Comparison of ENCODE assay signal across 15 cellular contexts in the genomic region with DNA sequence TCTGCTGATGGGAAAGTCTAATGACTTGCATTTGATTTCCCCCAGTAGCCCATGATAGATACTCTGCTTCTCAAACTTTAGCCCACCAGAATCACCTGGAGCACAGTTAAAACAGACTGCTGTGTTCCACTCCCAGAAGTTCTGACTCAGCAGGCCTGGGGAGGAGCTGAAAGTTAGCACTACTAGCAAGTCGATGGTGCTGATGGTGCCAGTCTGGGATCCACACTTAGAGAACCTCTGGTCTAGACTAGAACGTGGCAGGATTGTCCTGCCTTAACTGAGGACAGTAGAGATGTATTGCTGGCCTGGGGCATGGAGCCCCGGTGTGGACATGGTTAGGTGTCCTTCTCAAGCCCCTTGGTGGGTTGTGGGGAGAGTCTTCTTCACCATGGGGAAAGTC. TPM values are rescaled to one million over a fixed set of nuclear protein-coding genes. Genes with fewer than 3 reads are reported as not detected.
DNase-seq lines count a peak whose midpoint lies in the region; ATAC-seq and TF ChIP-seq lines count a peak whose summit lies in the region.
"Had no signal": no experiment of that assay in that cellular context is flagged by ENCODE, and none has a peak within 500 bp of the region (broad histone marks: within the 10 kb centered on the region; RNA-seq: fewer than 3 reads in every experiment).

No MANE protein-coding gene starts in this region.

- no peaks in the 10 kb centered on the region for H3K27me3 Mint-ChIP-seq in HFFc6 (ENCODE audit: insufficient read depth)
- H3K27me3 Mint-ChIP-seq in progenitor cell of endocrine pancreas, result peaks cover 66% of the 10 kb centered on the region
- H3K27me3 Mint-ChIP-seq in CD8-positive, alpha-beta memory T cell, result peaks cover 13 to 41% of the 10 kb centered on the region in 2 donors

- H3K4me3 Mint-ChIP-seq in HFFc6 (no peak overlapping the region), progenitor cell of endocrine pancreas (ENCODE audit: low read depth) (no peak overlapping the region)
- no peak overlapping the region for H3K4me3 Mint-ChIP-seq in CD8-positive, alpha-beta memory T cell
- H3K4me3 Mint-ChIP-seq: H9 had no signal

- intact Hi-C loops in cardiac septum (cut with DNase I), result no loop called here
- intact Hi-C loops in heart right ventricle (cut with DNase I), result loop anchor here in 1 of 10 donors (10.0 kb wide), 1 partner anchor 159 kb away; no protein-coding TSS in a partner anchor

- no peaks in the 10 kb centered on the region for H3K36me3 ChIP-seq in heart right ventricle
- no peaks in the 10 kb centered on the region for H3K36me3 ChIP-seq in CD8-positive, alpha-beta memory T cell (ENCODE audit: insufficient read depth, low read length)

- peaks cover 0 to 77% (median 33%) of the 10 kb centered on the region in 7 donors for H3K27me3 ChIP-seq in heart right ventricle
- no peaks in the 10 kb centered on the region for H3K27me3 ChIP-seq in CD8-positive, alpha-beta memory T cell (ENCODE audit: insufficient read depth, low read length, poor library complexity, severe bottlenecking)

- POLR2A ChIA-PET in CD8-positive, alpha-beta memory T cell (lab: Charles Lee), result no interaction called here

- H3K4me3 ChIP-seq in heart right ventricle, result no peak overlapping the region
- no peak overlapping the region for H3K4me3 ChIP-seq in CD8-positive, alpha-beta memory T cell (ENCODE audit: low read length)

- 76 to 78% methylated on average over 3 of the region's 3 CpGs for WGBS in heart right ventricle, 2 donors

- TF ChIP-seq CTCF in heart right ventricle (IDR thresholded peaks at IDR 0.05) (no peak), HFFc6 (IDR thresholded peaks at IDR 0.05) (no peak), progenitor cell of endocrine pancreas (IDR thresholded peaks at IDR 0.05; ENCODE audit: unreplicated experiment) (no peak)

- peak; percentile 47 for DNase-seq in cardiac septum (ENCODE audit: low spot score)
- DNase-seq in heart right ventricle, result no peak
- no peak for DNase-seq in HFFc6
- DNase-seq in RPMI8226, result peak; percentile 17
- DNase-seq in progenitor cell of endocrine pancreas (ENCODE audit: low spot score, unreplicated experiment), result no peak
- DNase-seq in CD8-positive, alpha-beta memory T cell, result no peak
- DNase-seq in DMS 273 treated with DMSO at 0.1 percent for 48 hours (lab: John Stamatoyannopoulos, UW), result no peak
- DNase-seq in stimulated activated naive CD4-positive, alpha-beta T cell (lab: John Stamatoyannopoulos, UW), result no peak
- DNase-seq: H9; NCI-H1436 treated with DMSO at 0.1 percent for 48 hours; NCI-H2227 treated with DMSO at 0.1 percent for 48 hours; NCI-H526; NK-92 treated with Interleukin-12 subunit alpha and Interleukin-12 subunit beta, amount 100 ng/mL, for 24 hours; SK-N-SH had no signal

- peaks cover 0 to 10% (median 0%) of the 10 kb centered on the region in 9 donors for H3K4me1 ChIP-seq in heart right ventricle
- H3K4me1 ChIP-seq in CD8-positive, alpha-beta memory T cell (ENCODE audit: insufficient read depth, low read length), result peaks cover 24% of the 10 kb centered on the region

- no peak for ATAC-seq in heart right ventricle
- ATAC-seq: Right ventricle myocardium inferior had no signal

- no peak overlapping the region for H3K27ac ChIP-seq in heart right ventricle
- no peak overlapping the region for H3K27ac ChIP-seq in CD8-positive, alpha-beta memory T cell (ENCODE audit: low read depth, low read length)

- CTCF ChIA-PET in CD8-positive, alpha-beta memory T cell (lab: Charles Lee), result no interaction called here

- H3K27ac Mint-ChIP-seq in HFFc6, result 0 out of 2 replicates have a peak overlapping the region, but pooled peaks have one; percentile 12
- peak overlapping the region; percentile 15 for H3K27ac Mint-ChIP-seq in progenitor cell of endocrine pancreas
- H3K27ac Mint-ChIP-seq in CD8-positive, alpha-beta memory T cell, result no peak overlapping the region

- no peaks in the 10 kb centered on the region for H3K9me3 ChIP-seq in heart right ventricle
- H3K9me3 ChIP-seq in CD8-positive, alpha-beta memory T cell (ENCODE audit: low read length), result no peaks in the 10 kb centered on the region
- H3K9me3 ChIP-seq: SK-N-SH had no signal

- H3K36me3 Mint-ChIP-seq in HFFc6 (ENCODE audit: low read depth), result peaks cover 5% of the 10 kb centered on the region
- H3K36me3 Mint-ChIP-seq in progenitor cell of endocrine pancreas (ENCODE audit: insufficient read depth), result no peaks in the 10 kb centered on the region
- no peaks in the 10 kb centered on the region for H3K36me3 Mint-ChIP-seq in CD8-positive, alpha-beta memory T cell

- H3K9me3 Mint-ChIP-seq in HFFc6 (no peaks in the 10 kb centered on the region), progenitor cell of endocrine pancreas (ENCODE audit: low read depth) (no peaks in the 10 kb centered on the region)
- no peaks in the 10 kb centered on the region for H3K9me3 Mint-ChIP-seq in CD8-positive, alpha-beta memory T cell
- H3K9me3 Mint-ChIP-seq: H9 had no signal

- H3K4me1 Mint-ChIP-seq in HFFc6 (ENCODE audit: low read depth) (peaks cover 84% of the 10 kb centered on the region), progenitor cell of endocrine pancreas (ENCODE audit: low read depth) (no peaks in the 10 kb centered on the region)
- H3K4me1 Mint-ChIP-seq in CD8-positive, alpha-beta memory T cell, result peaks cover 36 to 55% (median 40%) of the 10 kb centered on the region in 3 donors

RNA-seq across cellular contexts. Expression of a gene that starts 8.7 kb away (rescaled TPM):
- total RNA-seq in cardiac septum (1.4 TPM), heart right ventricle (1 to 10 TPM in 4 of 10 donors, under 1 TPM in 6; 0.25 to 1.6 (median 0.79) TPM), progenitor cell of endocrine pancreas (2.5 and 2.8 TPM in 2 replicates)
- 1 to 10 TPM; 1.5 to 2.0 TPM for polyA plus RNA-seq in heart right ventricle
- 10 to 100 TPM; 46.1 to 68.2 (median 60.2) TPM for total RNA-seq in HFFc6 (2021; fragmentation: NEBNext Ultra II Directional; extraction: Animal tissue kit (Norgen Biotek cat#: 25700))
- under 1 TPM; 0.35 to 0.39 TPM for total RNA-seq in CD8-positive, alpha-beta memory T cell
- 1.2 TPM for polyA plus RNA-seq in CD8-positive, alpha-beta memory T cell

Comparison
In these comparisons a context has a peak if more than half of its experiments do, and no peak if none do; other contexts are left out.
1. DNase-seq: peak in cardiac septum (single experiment) and RPMI8226 (single experiment); none in heart right ventricle (0 of 2), HFFc6 (single experiment), progenitor cell of endocrine pancreas (single experiment), CD8-positive, alpha-beta memory T cell (0 of 5), DMS 273 treated with DMSO at 0.1 percent for 48 hours (single experiment) and stimulated activated naive CD4-positive, alpha-beta T cell (0 of 6).
2. H3K27ac Mint-ChIP-seq: peak in HFFc6 (single experiment) and progenitor cell of endocrine pancreas (single experiment); none in CD8-positive, alpha-beta memory T cell (0 of 8).
3. RNA of a gene that starts 8.7 kb away (total RNA-seq): 46.1 to 68.2 TPM in HFFc6; 2.5 to 2.8 TPM in progenitor cell of endocrine pancreas, 1.4 TPM in cardiac septum (single experiment), 0.25 to 1.6 TPM in heart right ventricle and 0.35 to 0.39 TPM in CD8-positive, alpha-beta memory T cell; every median in the first group is over 10 times any median in the second.